Comparison of ENCODE assay signal across 24 cellular contexts in the genomic region with DNA sequence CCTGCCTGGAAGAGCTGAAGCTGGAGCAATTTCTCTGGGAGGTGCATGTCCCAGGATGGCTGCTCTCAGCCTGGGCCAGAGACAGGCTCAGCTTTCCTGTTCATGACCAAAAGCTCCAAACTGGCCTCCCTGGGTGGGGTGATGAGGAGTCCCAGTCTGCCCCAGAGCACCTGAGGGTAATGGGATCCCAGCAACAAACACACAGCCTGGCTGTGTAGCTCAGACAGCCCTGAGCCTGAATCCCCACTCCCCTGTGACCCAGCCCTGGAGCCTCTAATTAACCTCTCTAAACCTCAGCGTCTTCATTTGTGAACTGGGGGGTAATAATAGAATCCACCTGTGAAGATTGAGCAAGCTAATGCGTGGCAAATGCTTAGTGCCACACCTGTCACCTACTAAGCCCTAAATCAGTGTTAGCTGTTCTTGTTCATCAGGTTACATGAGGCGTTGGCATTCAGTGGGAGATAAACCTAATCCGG.
DNase-seq lines count a peak whose midpoint lies in the region; ATAC-seq, FAIRE-seq and TF ChIP-seq lines count a peak whose summit lies in the region.
"Had no signal": no experiment of that assay in that cellular context is flagged by ENCODE, and none has a peak within 500 bp of the region (broad histone marks: within the 10 kb centered on the region; RNA-seq: fewer than 3 reads in every experiment).

No MANE protein-coding gene starts in this region.

- H2BK5ac ChIP-seq in neuronal stem cell (ENCODE audit: low read length), result no peak overlapping the region

- H3K36me3 ChIP-seq in bronchial epithelial cell (ENCODE audit: control insufficient read depth, insufficient read depth, low read length) (no peaks in the 10 kb centered on the region), neuronal stem cell (replicated peaks in 1 of 2; ENCODE audit: control insufficient read depth in 2 of 2, insufficient read depth in 2 of 2, low read length in 2 of 2) (no peaks in the 10 kb centered on the region), mucosa of descending colon (ENCODE audit: low read depth) (no peaks in the 10 kb centered on the region), MM.1S (replicated peaks; ENCODE audit: insufficient read depth, low read length) (no peaks in the 10 kb centered on the region)
- H3K36me3 ChIP-seq: right lobe of liver had no signal

- peak overlapping the region; percentile 22 for H3K18ac ChIP-seq in neuronal stem cell (ENCODE audit: low read length)

- H3K4me1 ChIP-seq in neuronal stem cell (ENCODE audit: control insufficient read depth in 2 of 2, insufficient read depth in 1 of 2, low read depth in 1 of 2, low read length in 2 of 2), result no peaks in the 10 kb centered on the region
- H3K4me1 ChIP-seq in mucosa of descending colon (ENCODE audit: low read depth), result peaks cover 10% of the 10 kb centered on the region
- H3K4me1 ChIP-seq in MM.1S (ENCODE audit: low read length), result no peaks in the 10 kb centered on the region
- H3K4me1 ChIP-seq: body of pancreas, right lobe of liver had no signal

- H3F3A ChIP-seq in MM.1S (ENCODE audit: insufficient read depth, low read length), result no peaks in the 10 kb centered on the region

- no peaks in the 10 kb centered on the region for H3K79me2 ChIP-seq in MM.1S (ENCODE audit: low read length)

- H3K27me3 ChIP-seq in bronchial epithelial cell (ENCODE audit: control insufficient read depth, insufficient read depth, low read length) (no peaks in the 10 kb centered on the region), neuronal stem cell (ENCODE audit: control insufficient read depth in 3 of 3, insufficient read depth in 3 of 3, low read depth in 1 of 3, low read length in 3 of 3) (peaks cover 0 to 45% (median 0%) of the 10 kb centered on the region in 3 experiments), MM.1S (replicated peaks; ENCODE audit: insufficient read depth, low read length) (no peaks in the 10 kb centered on the region)
- H3K27me3 ChIP-seq: body of pancreas, right lobe of liver had no signal

- peak; percentile 11 for FAIRE-seq in D721Med (lab: Jason Lieb, UNC)
- FAIRE-seq in bronchial epithelial cell (lab: Jason Lieb, UNC), result peak; percentile 94
- FAIRE-seq: GM18507 had no signal

- H3K14ac ChIP-seq in neuronal stem cell (ENCODE audit: low read length), result no peak overlapping the region

- H3K27ac ChIP-seq in neuronal stem cell (replicated peaks; ENCODE audit: low read length), result no peak overlapping the region
- no peak overlapping the region for H3K27ac ChIP-seq in MM.1S (ENCODE audit: low read length)
- H3K27ac ChIP-seq: body of pancreas, PC-9, right lobe of liver had no signal

- peak; percentile 84 for DNase-seq in D721Med (ENCODE audit: insufficient read length, low spot score)
- peak; percentile 29 for DNase-seq in NCI-H2171 (lab: John Stamatoyannopoulos, UW)
- no peak for DNase-seq in bronchial epithelial cell (ENCODE audit: low read depth)
- DNase-seq in neuronal stem cell (ENCODE audit: low spot score), result no peak
- DNase-seq in mucosa of descending colon, result no peak
- DNase-seq in MM.1S, result no peak
- no peak for DNase-seq in foreskin melanocyte
- DNase-seq: activated CD4-positive, alpha-beta T cell treated with anti-CD3 and anti-CD28 coated beads for 36 hours; activated CD8-positive, alpha-beta T cell treated with anti-CD3 and anti-CD28 coated beads, Interleukin-2, amount 10 ng/mL, durations not matched to agents 7 days and 5 days; activated T-cell treated with anti-CD3 and anti-CD28 coated beads, Interleukin-2, amount 50 U/mL, for 24 hours; body of pancreas; DND-41; foreskin fibroblast; KG1; NCI-H1694; NCI-H345; right lobe of liver; Right ventricle myocardium superior; stimulated activated CD4-positive, alpha-beta T cell treated with anti-CD3 and anti-CD28 coated beads, Interleukin-4, amount 100 ng/mL, for 24 hours had no signal

- no peak overlapping the region for H3K23ac ChIP-seq in neuronal stem cell (ENCODE audit: low read depth, low read length, poor library complexity)

- no peak overlapping the region for H2BK12ac ChIP-seq in neuronal stem cell (ENCODE audit: low read length)

- H2AFZ ChIP-seq in neuronal stem cell (ENCODE audit: low read length) (no peak overlapping the region), MM.1S (ENCODE audit: low read length) (no peak overlapping the region)
- H2AFZ ChIP-seq: PC-9 had no signal

- no peaks in the 10 kb centered on the region for H3K9me3 ChIP-seq in neuronal stem cell (replicated peaks in 1 of 2; ENCODE audit: control insufficient read depth in 2 of 2, insufficient read depth in 1 of 2, low read depth in 1 of 2, low read length in 2 of 2)
- no peaks in the 10 kb centered on the region for H3K9me3 ChIP-seq in mucosa of descending colon
- no peaks in the 10 kb centered on the region for H3K9me3 ChIP-seq in MM.1S (replicated peaks; ENCODE audit: insufficient read depth, low read length)
- H3K9me3 ChIP-seq: body of pancreas, right lobe of liver had no signal

- H2BK120ac ChIP-seq in neuronal stem cell (ENCODE audit: low read depth, low read length), result no peak overlapping the region

- H3K9ac ChIP-seq in neuronal stem cell (ENCODE audit: low read depth, low read length, poor library complexity) (no peak overlapping the region), MM.1S (ENCODE audit: low read length) (no peak overlapping the region)

- no peak for TF ChIP-seq CTCF in D721Med (IDR thresholded peaks at IDR 0.05; ENCODE audit: insufficient read depth, missing control alignments)
- no peak for TF ChIP-seq CTCF in bronchial epithelial cell (IDR thresholded peaks at IDR 0.05; ENCODE audit: insufficient read depth, low read length, severe bottlenecking)
- TF ChIP-seq CTCF in mucosa of descending colon (IDR thresholded peaks at IDR 0.05), result no peak
- no peak for TF ChIP-seq CTCF in MM.1S (IDR thresholded peaks at IDR 0.05; ENCODE audit: low read length)

- no peak overlapping the region for H4K91ac ChIP-seq in neuronal stem cell (ENCODE audit: low read depth, low read length, poor library complexity)

- no peaks in the 10 kb centered on the region for H3K9me2 ChIP-seq in MM.1S (replicated peaks; ENCODE audit: insufficient read depth, low read length)

- no peaks in the 10 kb centered on the region for H3K79me1 ChIP-seq in neuronal stem cell (ENCODE audit: low read depth, low read length)

- ATAC-seq in mucosa of descending colon, result no peak
- no peak for ATAC-seq in HG03108 (IDR thresholded peaks at IDR 0.05; ENCODE audit: unreplicated experiment)
- ATAC-seq: activated CD4-positive, alpha-beta T cell treated with anti-CD3 and anti-CD28 coated beads for 36 hours; activated CD8-positive, alpha-beta T cell treated with anti-CD3 and anti-CD28 coated beads, Interleukin-2, amount 10 ng/mL, durations not matched to agents 7 days and 5 days; body of pancreas; HCT116; right lobe of liver; stimulated activated effector memory CD8-positive, alpha-beta T cell treated with anti-CD3 and anti-CD28 coated beads, Interleukin-12 subunit alpha, Interleukin-12 subunit beta, amount 100 ng/mL, for 72 hours had no signal

- intact Hi-C loops in mucosa of descending colon (cut with DNase I, micrococcal nuclease), result no loop called here

- no CpG with 5 or more reads among the region's 4 CpGs for WGBS in neuronal stem cell (ENCODE audit: extremely low coverage in 2 of 2, insufficient read length in 2 of 2, insufficient replicate concordance in 1 of 2), 2 donors

- no peak overlapping the region for H2AK5ac ChIP-seq in neuronal stem cell (ENCODE audit: low read depth, low read length)

- no peak overlapping the region for H3K4me3 ChIP-seq in bronchial epithelial cell (ENCODE audit: low read depth, low read length)
- no peak overlapping the region for H3K4me3 ChIP-seq in neuronal stem cell (ENCODE audit: low read length in 2 of 2)
- no peak overlapping the region for H3K4me3 ChIP-seq in mucosa of descending colon
- no peak overlapping the region for H3K4me3 ChIP-seq in MM.1S (ENCODE audit: low read length)
- H3K4me3 ChIP-seq: body of pancreas, PC-9, right lobe of liver had no signal

- no peak overlapping the region for H3K4me2 ChIP-seq in neuronal stem cell (ENCODE audit: insufficient read depth, low read length, poor library complexity, severe bottlenecking)
- H3K4me2 ChIP-seq in MM.1S (ENCODE audit: low read depth, low read length), result no peak overlapping the region
- H3K4me2 ChIP-seq: PC-9 had no signal

- no peak overlapping the region for H3K4ac ChIP-seq in neuronal stem cell (ENCODE audit: low read length)

- no peak overlapping the region for H4K8ac ChIP-seq in neuronal stem cell (ENCODE audit: low read depth, low read length)

- H4K20me1 ChIP-seq in MM.1S (ENCODE audit: insufficient read depth, low read length), result no peaks in the 10 kb centered on the region

- H2BK15ac ChIP-seq in neuronal stem cell (ENCODE audit: low read length), result no peak overlapping the region

Comparison
In these comparisons a context has a peak if more than half of its experiments do, and no peak if none do; other contexts are left out.
1. DNase-seq: peak in D721Med (single experiment) and NCI-H2171 (single experiment); none in bronchial epithelial cell (single experiment), neuronal stem cell (single experiment), mucosa of descending colon (0 of 3), MM.1S (single experiment) and foreskin melanocyte (single experiment).